Comparison of ENCODE assay signal across 22 cellular contexts in the genomic region with DNA sequence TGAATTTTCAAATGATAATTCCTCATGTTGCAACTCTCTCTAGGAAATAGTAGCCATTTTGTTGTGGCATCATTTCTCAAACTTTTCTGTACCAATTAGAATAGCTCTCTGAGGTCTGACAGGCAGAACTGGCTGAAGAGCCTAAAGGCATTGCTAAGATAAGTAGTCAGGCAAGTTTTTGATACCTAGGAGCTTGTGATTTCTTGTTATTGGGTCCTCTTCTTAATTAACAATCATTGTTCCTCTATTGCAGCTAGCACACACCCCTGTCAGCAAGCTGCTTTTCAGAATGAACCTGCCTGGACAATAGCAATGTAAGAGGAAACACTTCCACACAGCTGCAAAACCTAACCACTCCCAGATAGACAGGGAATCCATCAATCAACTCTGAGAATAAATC.
DNase-seq lines count a peak whose midpoint lies in the region; ATAC-seq and TF ChIP-seq lines count a peak whose summit lies in the region.
"Had no signal": no experiment of that assay in that cellular context is flagged by ENCODE, and none has a peak within 500 bp of the region (broad histone marks: within the 10 kb centered on the region; RNA-seq: fewer than 3 reads in every experiment).

No MANE protein-coding gene starts in this region.

- peaks cover 0 to 6% (median 0%) of the 10 kb centered on the region in 4 donors for H3K9me3 ChIP-seq in tibial nerve
- H3K9me3 ChIP-seq: SK-N-SH had no signal

- no peak for TF ChIP-seq EP300 in tibial nerve (IDR thresholded peaks at IDR 0.05)

- peaks cover 0 to 54% (median 22%) of the 10 kb centered on the region in 4 donors for H3K4me1 ChIP-seq in tibial nerve

- H3K4me3 Mint-ChIP-seq in activated T-helper 17 cell treated with anti-CD3 and anti-CD28 coated beads, Interleukin-2, amount 50 U/mL, for 72 hours: peak overlapping the region; percentile 41
- H3K4me3 Mint-ChIP-seq in natural killer cell: peak overlapping the region; percentile 21
- H3K4me3 Mint-ChIP-seq: activated T-cell treated with anti-CD3 and anti-CD28 coated beads, Interleukin-2, amount 50 U/mL, for 4 hours had no signal

- H3K27ac ChIP-seq in tibial nerve: no peak overlapping the region
- H3K27ac ChIP-seq: GM23248, heart right ventricle had no signal

- DNase-seq in COR-L47 (lab: John Stamatoyannopoulos, UW) (peak; percentile 22), NCI-H146 (lab: John Stamatoyannopoulos, UW) (peak; percentile 43), natural killer cell (no peak), GM10266 (ENCODE audit: extremely low spot score) (no peak), tibial nerve (ENCODE audit: low spot score in 2 of 2) (no peak)
- DNase-seq in stimulated activated naive CD8-positive, alpha-beta T cell treated with anti-CD3 and anti-CD28 coated beads, Interleukin-15, Interleukin-2, amounts not matched to agents 100 U/mL and 50 U/mL, for 24 hours: no peak
- DNase-seq: activated CD4-positive, CD25-positive, alpha-beta regulatory T cell; activated naive CD4-positive, alpha-beta T cell treated with anti-CD3 and anti-CD28 coated beads, Interleukin-2, amount 50 U/mL, for 16 hours; activated T-cell treated with anti-CD3 and anti-CD28 coated beads, Interleukin-2, amount 50 U/mL, for 4 hours; GM23248; heart right ventricle; left ventricle myocardium superior; NCI-H1417 treated with DMSO at 0.1 percent for 48 hours; NCI-H345; NK-92 treated with Interleukin-12 subunit alpha and Interleukin-12 subunit beta, amount 100 ng/mL, for 24 hours; retina; SK-N-SH; spleen; stimulated activated CD4-positive, alpha-beta T cell treated with anti-CD3 and anti-CD28 coated beads, Interleukin-4, amount 100 ng/mL, for 4 hours had no signal

- no peak for TF ChIP-seq CTCF in natural killer cell (IDR thresholded peaks at IDR 0.05)
- TF ChIP-seq CTCF in GM10266 (IDR thresholded peaks at IDR 0.05; ENCODE audit: control insufficient read depth, insufficient read depth, low read depth, missing control alignments): no peak
- TF ChIP-seq CTCF in tibial nerve (IDR thresholded peaks at IDR 0.05): no peak

- H3K27ac Mint-ChIP-seq in activated T-helper 17 cell treated with anti-CD3 and anti-CD28 coated beads, Interleukin-2, amount 50 U/mL, for 72 hours: peak overlapping the region; percentile 35
- H3K27ac Mint-ChIP-seq in natural killer cell: peak overlapping the region; percentile 29 to 34

- no peaks in the 10 kb centered on the region for H3K27me3 Mint-ChIP-seq in activated T-helper 17 cell treated with anti-CD3 and anti-CD28 coated beads, Interleukin-2, amount 50 U/mL, for 72 hours
- no peaks in the 10 kb centered on the region for H3K27me3 Mint-ChIP-seq in natural killer cell (ENCODE audit: low read depth in 2 of 2)

- no peak overlapping the region for H3K4me3 ChIP-seq in tibial nerve
- H3K4me3 ChIP-seq: GM23248, heart right ventricle, spleen had no signal

- peaks cover 4% of the 10 kb centered on the region for H3K9me3 Mint-ChIP-seq in activated T-helper 17 cell treated with anti-CD3 and anti-CD28 coated beads, Interleukin-2, amount 50 U/mL, for 72 hours
- no peaks in the 10 kb centered on the region for H3K9me3 Mint-ChIP-seq in natural killer cell

- no peak for ATAC-seq in activated T-helper 17 cell treated with anti-CD3 and anti-CD28 coated beads, Interleukin-2, amount 50 U/mL, for 72 hours (replicated peaks)
- no peak for ATAC-seq in natural killer cell
- no peak for ATAC-seq in GM21515 (IDR thresholded peaks at IDR 0.05; ENCODE audit: unreplicated experiment)
- ATAC-seq in stimulated activated naive CD8-positive, alpha-beta T cell treated with anti-CD3 and anti-CD28 coated beads, Interleukin-15, Interleukin-2, amounts not matched to agents 100 U/mL and 50 U/mL, for 24 hours: no peak
- ATAC-seq: activated T-cell treated with anti-CD3 and anti-CD28 coated beads, Interleukin-2, amount 50 U/mL, for 4 hours; heart right ventricle; HepG2; left ventricle myocardium superior had no signal

- no peak for TF ChIP-seq POLR2A in tibial nerve (IDR thresholded peaks at IDR 0.05)

- intact Hi-C loops in natural killer cell (cut with micrococcal nuclease): loop anchor here (5.0 kb wide), 1 partner anchor 404 kb away; a partner anchor contains a TSS

- no peaks in the 10 kb centered on the region for H3K36me3 ChIP-seq in tibial nerve
- H3K36me3 ChIP-seq: heart right ventricle, spleen had no signal

- peaks cover 40% of the 10 kb centered on the region for H3K4me1 Mint-ChIP-seq in activated T-helper 17 cell treated with anti-CD3 and anti-CD28 coated beads, Interleukin-2, amount 50 U/mL, for 72 hours
- H3K4me1 Mint-ChIP-seq in natural killer cell: peaks cover 70 to 75% of the 10 kb centered on the region in 2 donors

- no peaks in the 10 kb centered on the region for H3K36me3 Mint-ChIP-seq in activated T-helper 17 cell treated with anti-CD3 and anti-CD28 coated beads, Interleukin-2, amount 50 U/mL, for 72 hours (ENCODE audit: low read depth)
- no peaks in the 10 kb centered on the region for H3K36me3 Mint-ChIP-seq in natural killer cell

- H3K27me3 ChIP-seq in tibial nerve: no peaks in the 10 kb centered on the region
- H3K27me3 ChIP-seq: heart right ventricle, spleen had no signal

Comparison
In these comparisons a context has a peak if more than half of its experiments do, and no peak if none do; other contexts are left out.
1. DNase-seq: peak in COR-L47 (single experiment) and NCI-H146 (single experiment); none in natural killer cell (single experiment), GM10266 (single experiment), stimulated activated naive CD8-positive, alpha-beta T cell treated with anti-CD3 and anti-CD28 coated beads, Interleukin-15, Interleukin-2, amounts not matched to agents 100 U/mL and 50 U/mL, for 24 hours (single experiment) and tibial nerve (0 of 2).